10 cellular contexts compared by ENCODE assay signal in genomic region chr2:105804266-105804665, GRCh38. TPM values are rescaled to one million over a fixed set of nuclear protein-coding genes. Genes with fewer than 3 reads are reported as not detected.
DNase-seq lines count a peak whose midpoint lies in the region; ATAC-seq and TF ChIP-seq lines count a peak whose summit lies in the region.
"Had no signal": no experiment of that assay in that cellular context is flagged by ENCODE, and none has a peak within 500 bp of the region (broad histone marks: within the 10 kb centered on the region; RNA-seq: fewer than 3 reads in every experiment).

No MANE protein-coding gene starts in this region.

- no peak overlapping the region for H3T11ph ChIP-seq in H9 (ENCODE audit: low read length)

- no peak overlapping the region for H2BK12ac ChIP-seq in H9 (ENCODE audit: insufficient read length, low read depth, low read length)

- DNase-seq in DMS79 treated with DMSO at 0.1 percent for 48 hours (lab: John Stamatoyannopoulos, UW) (peak; percentile 97), NCI-H1417 (lab: John Stamatoyannopoulos, UW) (peak; percentile 68 to 92 (median 69)), T-helper 17 cell (no peak), islet precursor cell (peak; percentile 5), NOMO-1 treated with DMSO at 0.1 percent for 48 hours (lab: John Stamatoyannopoulos, UW; ENCODE audit: unreplicated experiment) (no peak), GM03348 (ENCODE audit: low spot score) (no peak), H9 (no peak)
- DNase-seq: activated CD4-positive, alpha-beta T cell treated with anti-CD3 and anti-CD28 coated beads for 1 hour; Karpas-422 had no signal

- H2BK20ac ChIP-seq in H9 (ENCODE audit: low read depth, low read length, poor library complexity, severe bottlenecking): no peak overlapping the region

- WGBS in H9 (ENCODE audit: extremely low coverage, insufficient read length, low lambda C conversion rate): no CpG with 5 or more reads among the region's 3 CpGs

- no peak overlapping the region for H2AFZ ChIP-seq in H9 (ENCODE audit: low read length)

- H3K36me3 Mint-ChIP-seq in T-helper 17 cell (ENCODE audit: low read depth) (peaks cover 3% of the 10 kb centered on the region), H9 (ENCODE audit: insufficient read depth in 1 of 3, low read depth in 3 of 3) (peaks cover 7 to 15% (median 8%) of the 10 kb centered on the region in 3 experiments; a peak in 5 of 7 replicates)

- no peak overlapping the region for H2BK5ac ChIP-seq in H9 (ENCODE audit: insufficient read length, low read length)

- H3K4me1 Mint-ChIP-seq in T-helper 17 cell: peaks cover 74% of the 10 kb centered on the region
- H3K4me1 Mint-ChIP-seq in H9: peaks cover 42 to 61% of the 10 kb centered on the region in 2 experiments

- no peak overlapping the region for H4K8ac ChIP-seq in H9 (replicated peaks; ENCODE audit: insufficient read length, low read depth, low read length)

- H2BK15ac ChIP-seq in H9 (ENCODE audit: low read depth, low read length): no peak overlapping the region

- H4K91ac ChIP-seq in H9 (ENCODE audit: insufficient read length, low read depth, low read length): no peak overlapping the region

- ATAC-seq in T-helper 17 cell: no peak
- no peak for ATAC-seq in HG03280 (IDR thresholded peaks at IDR 0.05; ENCODE audit: unreplicated experiment)

- no peak overlapping the region for H3K18ac ChIP-seq in H9 (ENCODE audit: insufficient read length, low read depth, low read length)

- H3K27ac ChIP-seq in H9 (ENCODE audit: insufficient read length, low read depth, low read length): no peak overlapping the region

- H3K9me3 ChIP-seq in T-helper 17 cell (ENCODE audit: control insufficient read depth, low read length, poor library complexity, severe bottlenecking) (no peaks in the 10 kb centered on the region), H9 (ENCODE audit: control insufficient read depth, low read depth, low read length) (no peaks in the 10 kb centered on the region)

- peak overlapping the region; percentile 64 for H3K4me3 Mint-ChIP-seq in T-helper 17 cell
- H3K4me3 Mint-ChIP-seq in H9: no peak overlapping the region

- H3K79me2 ChIP-seq in H9 (ENCODE audit: insufficient read depth, low read length): peaks cover 27% of the 10 kb centered on the region

- H2BK120ac ChIP-seq in H9 (ENCODE audit: low read depth, low read length, poor library complexity, severe bottlenecking): no peak overlapping the region

- H3K27me3 Mint-ChIP-seq in T-helper 17 cell (no peaks in the 10 kb centered on the region), H9 (ENCODE audit: low read depth) (no peaks in the 10 kb centered on the region)

- H3K14ac ChIP-seq in H9 (ENCODE audit: insufficient read depth, low read length): no peak overlapping the region

- H3K9me3 Mint-ChIP-seq in H9: no peaks in the 10 kb centered on the region; a peak in 1 of 5 replicates

- H3K27ac Mint-ChIP-seq in T-helper 17 cell (peak overlapping the region; percentile 93), H9 (no peak overlapping the region)

- no peak overlapping the region for H3K4ac ChIP-seq in H9 (ENCODE audit: low read depth, low read length)

- peaks cover 10% of the 10 kb centered on the region for H3K79me1 ChIP-seq in H9 (ENCODE audit: insufficient read depth, low read depth, low read length, poor library complexity, severe bottlenecking)

- H3K23ac ChIP-seq in H9 (ENCODE audit: insufficient read length, low read depth, low read length): no peak overlapping the region

- no peak for TF ChIP-seq CTCF in H9 (conservative IDR thresholded peaks at IDR 0.05)

- H3K9ac ChIP-seq in H9 (ENCODE audit: extremely low read depth, insufficient read length, low read length): no peak overlapping the region

- H3K27me3 ChIP-seq in H9 (ENCODE audit: insufficient read depth, low read length): no peaks in the 10 kb centered on the region

- H4K5ac ChIP-seq in H9 (ENCODE audit: insufficient read length, low read depth, low read length): no peak overlapping the region

- peaks cover 6% of the 10 kb centered on the region; the same call in 1 of the 2 replicates for H3K4me1 ChIP-seq in H9 (ENCODE audit: insufficient read depth, low read length)

- no peak overlapping the region for H3K4me2 ChIP-seq in H9 (ENCODE audit: insufficient read depth, insufficient read length, low read length)

- no peak overlapping the region for H2AK5ac ChIP-seq in H9 (ENCODE audit: insufficient read length, low read length)

- H3K23me2 ChIP-seq in H9 (ENCODE audit: insufficient read length, low read depth, low read length, poor library complexity, severe bottlenecking): no peaks in the 10 kb centered on the region

- H4K20me1 ChIP-seq in H9 (ENCODE audit: control insufficient read depth, insufficient read depth, insufficient read length): no peaks in the 10 kb centered on the region

- no peak overlapping the region for H3K56ac ChIP-seq in H9 (ENCODE audit: insufficient read length, low read depth, low read length)

RNA-seq across cellular contexts. Expression of gene NCK2, which starts 59.6 kb away (rescaled TPM):
- total RNA-seq in T-helper 17 cell (100 to 1,000 TPM; 114 to 151 TPM), H9 (2021) (49.2 and 51.0 TPM in 2 replicates)

Comparison
In these comparisons a context has a peak if more than half of its experiments do, and no peak if none do; other contexts are left out.
1. DNase-seq: peak in DMS79 treated with DMSO at 0.1 percent for 48 hours (single experiment), NCI-H1417 (3 of 3) and islet precursor cell (single experiment); none in T-helper 17 cell (0 of 3), NOMO-1 treated with DMSO at 0.1 percent for 48 hours (single experiment), GM03348 (single experiment) and H9 (single experiment).